8 cellular contexts compared by ENCODE assay signal in the genomic region with DNA sequence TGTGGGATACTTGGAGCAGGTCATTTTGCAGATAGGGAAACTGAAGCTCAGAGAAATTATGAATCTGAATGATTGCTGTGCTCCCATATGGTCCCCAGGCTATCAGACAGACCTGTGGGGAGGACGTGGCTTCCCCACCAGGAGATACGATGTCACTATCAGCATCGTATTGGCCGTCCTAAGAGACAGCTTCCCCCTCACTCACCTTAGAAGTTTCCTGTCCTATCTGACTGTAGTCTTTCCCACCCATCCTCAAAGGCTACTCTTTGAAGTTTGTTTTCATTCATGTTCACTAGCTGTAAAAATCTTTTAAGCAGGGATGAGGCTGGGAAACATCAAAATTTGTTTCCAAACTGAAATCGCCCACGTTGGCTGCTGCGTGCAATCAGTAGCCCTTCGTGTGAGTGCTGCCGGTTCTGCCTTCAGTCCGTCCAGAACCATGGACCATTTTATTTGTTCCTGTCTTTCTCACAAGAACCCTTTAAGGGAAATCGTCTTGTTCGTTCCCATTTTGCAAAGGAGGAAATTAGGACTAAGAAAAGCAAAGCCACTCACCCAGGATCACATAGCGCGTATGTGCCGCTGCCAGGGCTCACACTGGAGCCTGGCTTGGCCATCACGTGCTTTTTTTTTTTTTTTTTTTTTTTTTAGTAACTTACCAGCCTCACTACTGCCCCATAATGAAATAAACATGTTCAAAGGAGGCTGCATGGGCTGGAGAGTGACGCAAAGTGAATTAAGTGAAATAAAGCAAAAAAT. TPM values are rescaled to one million over a fixed set of nuclear protein-coding genes. Genes with fewer than 3 reads are reported as not detected.
DNase-seq lines count a peak whose midpoint lies in the region; ATAC-seq and TF ChIP-seq lines count a peak whose summit lies in the region.

No MANE protein-coding gene starts in this region.

- DNase-seq in GM03348 (ENCODE audit: low spot score) = peak; percentile 80
- peak; percentile 58 for DNase-seq in OCI-M1 (lab: John Stamatoyannopoulos, UW)
- DNase-seq in dermis blood vessel endothelial cell = peak; percentile 21
- DNase-seq in uterus = no peak
- no peak for DNase-seq in activated effector memory CD4-positive, alpha-beta T cell treated with anti-CD3 and anti-CD28 coated beads, Interleukin-2, amount 50 U/mL, for 16 hours
- DNase-seq in NCI-H2029 treated with DMSO at 0.1 percent for 48 hours (lab: John Stamatoyannopoulos, UW) = no peak

- peaks cover 49% of the 10 kb centered on the region for H3K4me1 ChIP-seq in mononuclear cell (ENCODE audit: insufficient read depth, low read length)
- peaks cover 0 to 18% of the 10 kb centered on the region in 2 donors for H3K4me1 ChIP-seq in uterus

- intact Hi-C loops in uterus (cut with DNase I; ENCODE audit: low total_unique reads) = no loop called here

- no peak for TF ChIP-seq CTCF in uterus (IDR thresholded peaks at IDR 0.05)

- H3K27me3 ChIP-seq in mononuclear cell (ENCODE audit: insufficient read depth, low read length) (no peaks in the 10 kb centered on the region), uterus (no peaks in the 10 kb centered on the region)

- no peaks in the 10 kb centered on the region for H3K36me3 ChIP-seq in uterus

- ATAC-seq in HG03159 (IDR thresholded peaks at IDR 0.05; ENCODE audit: unreplicated experiment) = no peak

- peak overlapping the region; percentile 80 to 88 for H3K27ac ChIP-seq in uterus

- peak overlapping the region; percentile 44 for H3K4me3 ChIP-seq in mononuclear cell (ENCODE audit: low read length)
- peak overlapping the region; percentile 11 to 17 for H3K4me3 ChIP-seq in uterus

- H3K9me3 ChIP-seq in mononuclear cell (ENCODE audit: low read depth, low read length) (no peaks in the 10 kb centered on the region), uterus (no peaks in the 10 kb centered on the region)

- no peak for TF ChIP-seq POLR2A in uterus (IDR thresholded peaks at IDR 0.05)

RNA-seq across cellular contexts. Expression of a gene that starts 1.0 kb away (rescaled TPM):
- total RNA-seq in dermis blood vessel endothelial cell (29.4 and 32.0 TPM in 2 replicates), mononuclear cell (63.7 TPM), uterus (10 to 100 TPM in 3 of 4 donors, 1 to 10 TPM in 1; 6.1 to 78.0 (median 19.8) TPM)

RNA-seq across cellular contexts. Expression of a gene that starts 44.5 kb away (rescaled TPM):
- 20.3 and 35.2 TPM in 2 replicates for total RNA-seq in dermis blood vessel endothelial cell
- 31.3 TPM for total RNA-seq in mononuclear cell
- total RNA-seq in uterus = 10 to 100 TPM in 3 of 4 donors, 1 to 10 TPM in 1; 1.8 to 20.0 (median 13.8) TPM

Comparison
In these comparisons a context has a peak if more than half of its experiments do, and no peak if none do; other contexts are left out.
1. DNase-seq: peak in GM03348 (single experiment), OCI-M1 (single experiment) and dermis blood vessel endothelial cell (single experiment); none in uterus (0 of 2), activated effector memory CD4-positive, alpha-beta T cell treated with anti-CD3 and anti-CD28 coated beads, Interleukin-2, amount 50 U/mL, for 16 hours (single experiment) and NCI-H2029 treated with DMSO at 0.1 percent for 48 hours (single experiment).